Comparison of ENCODE assay signal across 1 cellular context in genomic region chr3:171380711-171381435, GRCh38.
TF ChIP-seq lines count a peak whose summit lies in the region.

No MANE protein-coding gene starts in this region.

TF ChIP-seq in H1, 55 proteins besides CTCF, POLR2A, EP300 and RAD21 (continued from another document):
- no peak for TF ChIP-seq CHD7 (IDR thresholded peaks at IDR 0.05; ENCODE audit: insufficient replicate concordance, low read length)
- TF ChIP-seq ATF2 (IDR thresholded peaks at IDR 0.05; ENCODE audit: low read length): no peak
- TF ChIP-seq SIRT6 (IDR thresholded peaks at IDR 0.05; ENCODE audit: low read length): no peak
- TF ChIP-seq HDAC6 (IDR thresholded peaks at IDR 0.05; ENCODE audit: low read depth, low read length): no peak
- TF ChIP-seq POU5F1 (IDR thresholded peaks at IDR 0.05; ENCODE audit: low read depth, low read length): no peak
- TF ChIP-seq RBBP5 (IDR thresholded peaks at IDR 0.05; ENCODE audit: borderline replicate concordance, low read depth, low read length): no peak
- TF ChIP-seq SP2 (IDR thresholded peaks at IDR 0.05; ENCODE audit: low read length): no peak
- TF ChIP-seq ZNF274 (IDR thresholded peaks at IDR 0.05; ENCODE audit: borderline replicate concordance, extremely low read depth, low read length): no peak
- no peak for TF ChIP-seq KDM1A (IDR thresholded peaks at IDR 0.05; ENCODE audit: borderline replicate concordance, low read length)
- TF ChIP-seq POLR2AphosphoS5 (IDR thresholded peaks at IDR 0.05; ENCODE audit: low read depth, low read length): no peak
